ENCODE assay signal across 8 cellular contexts in the genomic region with DNA sequence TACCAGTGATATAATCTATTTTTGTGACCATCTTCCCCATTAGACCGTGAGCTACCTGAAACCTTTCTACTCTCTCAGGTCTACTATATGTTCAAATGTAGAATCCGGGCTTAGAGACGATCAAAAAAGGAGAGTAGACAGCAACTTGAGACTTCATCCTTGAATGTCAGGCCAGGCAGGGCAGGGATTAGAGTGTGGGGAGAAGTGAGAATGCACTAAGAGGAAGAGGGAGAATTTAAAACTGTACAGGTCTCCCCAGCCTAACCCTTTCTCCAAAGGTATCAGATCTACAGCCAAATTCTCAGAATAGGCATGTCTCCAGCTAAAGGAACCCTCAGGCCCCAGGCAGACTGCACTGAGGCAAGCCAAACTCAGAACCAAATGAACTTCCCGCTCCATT. TPM values are rescaled to one million over a fixed set of nuclear protein-coding genes. Genes with fewer than 3 reads are reported as not detected.
DNase-seq lines count a peak whose midpoint lies in the region; ATAC-seq and TF ChIP-seq lines count a peak whose summit lies in the region.

No MANE protein-coding gene starts in this region.

- H3K36me3 ChIP-seq in left lung (peaks cover 0 to 29% of the 10 kb centered on the region in 2 donors), tibial nerve (peaks cover 0 to 39% (median 14%) of the 10 kb centered on the region in 3 donors)

- DNase-seq in activated T-cell treated with anti-CD3 and anti-CD28 coated beads, Interleukin-2, amount 50 U/mL, for 4 hours: no peak
- DNase-seq in activated T-cell treated with anti-CD3 and anti-CD28 coated beads, Interleukin-2, amount 50 U/mL, for 1 hour: no peak
- DNase-seq in left lung (no peak), tibial nerve (ENCODE audit: low spot score in 2 of 2) (no peak), cortex of kidney (lab: John Stamatoyannopoulos, UW) (no peak)
- DNase-seq in stimulated activated CD4-positive, alpha-beta T cell treated with anti-CD3 and anti-CD28 coated beads, Interleukin-15, amount 100 ng/mL, for 24 hours: no peak

- no peaks in the 10 kb centered on the region for H3K27me3 Mint-ChIP-seq in activated T-cell treated with anti-CD3 and anti-CD28 coated beads, Interleukin-2, amount 50 U/mL, for 4 hours (ENCODE audit: low read depth)

- H3K27ac ChIP-seq in adipose tissue (ENCODE audit: low read depth, low read length) (peak overlapping the region; percentile 67), left lung (peak overlapping the region; percentile 97 to 98), tibial nerve (peak overlapping the region; percentile 90 to 97 (median 94))

- peak overlapping the region; percentile 90 to 93 for H3K4me3 ChIP-seq in left lung
- peak overlapping the region; percentile 81 to 92 (median 85) for H3K4me3 ChIP-seq in tibial nerve

- intact Hi-C loops in left lung (cut with DNase I): no loop called here

- no peaks in the 10 kb centered on the region for H3K27me3 ChIP-seq in left lung
- H3K27me3 ChIP-seq in tibial nerve: no peaks in the 10 kb centered on the region

- ATAC-seq in activated T-cell treated with anti-CD3 and anti-CD28 coated beads, Interleukin-2, amount 50 U/mL, for 4 hours: no peak
- no peak for ATAC-seq in left lung
- ATAC-seq in HG02571 (IDR thresholded peaks at IDR 0.05; ENCODE audit: unreplicated experiment): no peak

- H3K9me3 Mint-ChIP-seq in activated T-cell treated with anti-CD3 and anti-CD28 coated beads, Interleukin-2, amount 50 U/mL, for 4 hours: no peaks in the 10 kb centered on the region

- TF ChIP-seq CTCF in left lung (IDR thresholded peaks at IDR 0.05) (no peak), tibial nerve (IDR thresholded peaks at IDR 0.05) (no peak)

- TF ChIP-seq POLR2A in tibial nerve (IDR thresholded peaks at IDR 0.05): no peak

- peaks cover 14 to 47% of the 10 kb centered on the region in 2 donors for H3K4me1 ChIP-seq in left lung
- peaks cover 2 to 45% (median 25%) of the 10 kb centered on the region in 4 donors for H3K4me1 ChIP-seq in tibial nerve

- H3K9me3 ChIP-seq in left lung: no peaks in the 10 kb centered on the region
- no peaks in the 10 kb centered on the region for H3K9me3 ChIP-seq in tibial nerve

- peaks cover 40% of the 10 kb centered on the region for H3K4me1 Mint-ChIP-seq in activated T-cell treated with anti-CD3 and anti-CD28 coated beads, Interleukin-2, amount 50 U/mL, for 4 hours (ENCODE audit: low read depth)

- peak overlapping the region; percentile 90 for H3K4me3 Mint-ChIP-seq in activated T-cell treated with anti-CD3 and anti-CD28 coated beads, Interleukin-2, amount 50 U/mL, for 4 hours

- TF ChIP-seq EP300 in tibial nerve (IDR thresholded peaks at IDR 0.05): no peak

- H3K36me3 Mint-ChIP-seq in activated T-cell treated with anti-CD3 and anti-CD28 coated beads, Interleukin-2, amount 50 U/mL, for 4 hours (ENCODE audit: insufficient read depth): peaks cover 9% of the 10 kb centered on the region

- 32 to 36% (median 35%) methylated on average over 4 of the region's 4 CpGs for WGBS in adipose tissue, 3 donors
- 44 to 53% methylated on average over 4 of the region's 4 CpGs for WGBS in tibial nerve, 2 donors

RNA-seq across cellular contexts. Expression of gene LAMTOR1, which starts 0.9 kb away (rescaled TPM):
- 10 to 100 TPM; 77.6 to 82.1 (median 78.2) TPM for total RNA-seq in activated T-cell treated with anti-CD3 and anti-CD28 coated beads, Interleukin-2, amount 50 U/mL, for 4 hours
- 100 to 1,000 TPM in 2 of 3 donors, 10 to 100 TPM in 1; 71.4 to 181 (median 165) TPM for polyA plus RNA-seq in adipose tissue
- total RNA-seq in left lung: 100 to 1,000 TPM; 101 to 118 TPM
- total RNA-seq in tibial nerve: 100 to 1,000 TPM; 116 to 133 (median 128) TPM

RNA-seq across cellular contexts. Expression of gene TOMT, which starts 3.6 kb away (rescaled TPM):
- total RNA-seq in activated T-cell treated with anti-CD3 and anti-CD28 coated beads, Interleukin-2, amount 50 U/mL, for 4 hours: not detected
- polyA plus RNA-seq in adipose tissue: not detected
- total RNA-seq in left lung (not detected), tibial nerve (not detected)

RNA-seq across cellular contexts. Expression of gene ANAPC15, which starts 10.3 kb away (rescaled TPM):
- total RNA-seq in activated T-cell treated with anti-CD3 and anti-CD28 coated beads, Interleukin-2, amount 50 U/mL, for 4 hours: 10 to 100 TPM; 56.2 to 68.9 (median 58.9) TPM
- polyA plus RNA-seq in adipose tissue: 10 to 100 TPM; 26.8 to 46.9 (median 42.3) TPM
- total RNA-seq in left lung (10 to 100 TPM; 27.1 to 29.3 TPM), tibial nerve (10 to 100 TPM; 20.8 to 36.7 (median 30.8) TPM)

RNA-seq across cellular contexts. Expression of gene LRRC51, which starts 21.5 kb away (rescaled TPM):
- 1 to 10 TPM; 3.3 to 7.7 (median 7.3) TPM for total RNA-seq in activated T-cell treated with anti-CD3 and anti-CD28 coated beads, Interleukin-2, amount 50 U/mL, for 4 hours
- 1 to 10 TPM; 4.3 to 6.9 (median 6.0) TPM for polyA plus RNA-seq in adipose tissue
- 10 to 100 TPM in 1 of 2 donors, 1 to 10 TPM in 1; 6.7 to 13.0 TPM for total RNA-seq in left lung
- 10 to 100 TPM in 1 of 4 donors, 1 to 10 TPM in 3; 7.3 to 10.8 (median 9.2) TPM for total RNA-seq in tibial nerve

RNA-seq across cellular contexts. Expression of gene NUMA1, which starts 21.8 kb away (rescaled TPM):
- 10 to 100 TPM; 80.8 to 90.6 (median 85.3) TPM for total RNA-seq in activated T-cell treated with anti-CD3 and anti-CD28 coated beads, Interleukin-2, amount 50 U/mL, for 4 hours
- 100 to 1,000 TPM in 1 of 3 donors, 10 to 100 TPM in 2; 79.0 to 132 (median 90.3) TPM for polyA plus RNA-seq in adipose tissue
- total RNA-seq in left lung: 100 to 1,000 TPM; 144 to 174 TPM
- total RNA-seq in tibial nerve: 100 to 1,000 TPM; 345 to 650 (median 380) TPM
